Comparison of ENCODE assay signal across 15 cellular contexts in genomic region chr17:78852709-78853111, GRCh38. TPM values are rescaled to one million over a fixed set of nuclear protein-coding genes. Genes with fewer than 3 reads are reported as not detected.
DNase-seq lines count a peak whose midpoint lies in the region; ATAC-seq and TF ChIP-seq lines count a peak whose summit lies in the region.
"Had no signal": no experiment of that assay in that cellular context is flagged by ENCODE, and none has a peak within 500 bp of the region (broad histone marks: within the 10 kb centered on the region; RNA-seq: fewer than 3 reads in every experiment).

No MANE protein-coding gene starts in this region.

- RAD21 ChIA-PET in HCT116 (lab: Charles Lee; ENCODE audit: low non-redundant PET in 1 of 2, low total read pairs in 2 of 2, uncharacterized antibody in 2 of 2, unreplicated experiment in 2 of 2): interaction anchor here in 1 of 2 experiments (0.7 kb wide), 1 partner anchor 201 kb away, joined by 3 read pairs; no protein-coding TSS in a partner anchor

- intact Hi-C loops in HCT116 (cut with micrococcal nuclease): no loop called here
- intact Hi-C loops in testis (cut with DNase I; ENCODE audit: low total_unique reads): no loop called here

- TF ChIP-seq CTCF in HCT116 (IDR thresholded peaks at IDR 0.05 in 2 of 3, conservative IDR thresholded peaks at IDR 0.05 in 1 of 3; ENCODE audit: borderline replicate concordance in 1 of 3, insufficient read depth in 1 of 3, low read depth in 2 of 3, low read length in 2 of 3): peak in 2 of 3 experiments; percentile 47 to 49; a peak in 4 of 6 replicates
- peak; percentile 27 for TF ChIP-seq CTCF in SU-DHL-6 (IDR thresholded peaks at IDR 0.05; ENCODE audit: insufficient read depth, low read length, poor library complexity, severe bottlenecking)
- TF ChIP-seq CTCF in fibroblast of villous mesenchyme (IDR thresholded peaks at IDR 0.05; ENCODE audit: insufficient read depth, low read depth, low read length): peak; percentile 29
- TF ChIP-seq CTCF in testis (IDR thresholded peaks at IDR 0.05): peak in 1 of 3 experiments; percentile 3

- no peaks in the 10 kb centered on the region for H3K79me2 ChIP-seq in HCT116 (ENCODE audit: insufficient read depth, low read length)
- no peaks in the 10 kb centered on the region for H3K79me2 ChIP-seq in SU-DHL-6 (ENCODE audit: insufficient read depth, low read length)

- H3K27me3 Mint-ChIP-seq in activated CD4-positive, alpha-beta memory T cell treated with anti-CD3 and anti-CD28 coated beads, Interleukin-2, amount 10 ng/mL, durations not matched to agents 7 days and 5 days: peaks cover 1% of the 10 kb centered on the region
- H3K27me3 Mint-ChIP-seq: CD4-positive, CD25-positive, alpha-beta regulatory T cell had no signal

- peak; percentile 74 for ATAC-seq in HCT116
- ATAC-seq in HG03342 (IDR thresholded peaks at IDR 0.05; ENCODE audit: unreplicated experiment): no peak

- H3K4me1 ChIP-seq in HCT116 (ENCODE audit: control insufficient read depth in 1 of 2, insufficient read depth in 2 of 2, low read length in 2 of 2): no peaks in the 10 kb centered on the region
- no peaks in the 10 kb centered on the region for H3K4me1 ChIP-seq in testis
- H3K4me1 ChIP-seq: heart left ventricle had no signal

- H3K4me1 Mint-ChIP-seq in activated CD4-positive, alpha-beta memory T cell treated with anti-CD3 and anti-CD28 coated beads, Interleukin-2, amount 10 ng/mL, durations not matched to agents 7 days and 5 days: no peaks in the 10 kb centered on the region
- H3K4me1 Mint-ChIP-seq: CD4-positive, CD25-positive, alpha-beta regulatory T cell had no signal

- H3K9me3 ChIP-seq in HCT116 (ENCODE audit: control insufficient read depth in 1 of 2, insufficient read depth in 1 of 2, low read depth in 1 of 2, low read length in 2 of 2) (no peaks in the 10 kb centered on the region), SU-DHL-6 (ENCODE audit: insufficient read depth, low read length) (no peaks in the 10 kb centered on the region), testis (no peaks in the 10 kb centered on the region)
- H3K9me3 ChIP-seq: heart left ventricle, SK-N-SH had no signal

- TF ChIP-seq POLR2A in HCT116 (IDR thresholded peaks at IDR 0.05; ENCODE audit: borderline replicate concordance, extremely low read depth, insufficient read depth, insufficient read length): no peak
- no peak for TF ChIP-seq POLR2A in testis (IDR thresholded peaks at IDR 0.05)

- CTCF ChIA-PET in HCT116 (lab: Charles Lee): interaction anchor here (0.7 to 3.0 kb wide), 5 partner anchors 11 to 356 kb away, joined by 3 to 18 read pairs (median 4); no protein-coding TSS in a partner anchor
- CTCF ChIA-PET in activated CD4-positive, alpha-beta memory T cell treated with anti-CD3 and anti-CD28 coated beads, Interleukin-2, amount 10 ng/mL, durations not matched to agents 7 days and 5 days (lab: Charles Lee): interaction anchor here (0.6 to 4.6 kb wide), 4 partner anchors 13 to 514 kb away, joined by 3 to 22 read pairs (median 3); no protein-coding TSS in a partner anchor

- POLR2A ChIA-PET in HCT116 (lab: Charles Lee): interaction anchor here (0.8 kb wide), 2 partner anchors 10 to 11 kb away, joined by 3 to 4 read pairs; no protein-coding TSS in a partner anchor
- POLR2A ChIA-PET in activated CD4-positive, alpha-beta memory T cell treated with anti-CD3 and anti-CD28 coated beads, Interleukin-2, amount 10 ng/mL, durations not matched to agents 7 days and 5 days (lab: Charles Lee): no interaction called here

- H3K27me3 ChIP-seq in HCT116 (ENCODE audit: insufficient read depth, low read length) (no peaks in the 10 kb centered on the region), SU-DHL-6 (ENCODE audit: low read length) (no peaks in the 10 kb centered on the region), testis (no peaks in the 10 kb centered on the region)
- H3K27me3 ChIP-seq: heart left ventricle had no signal

- WGBS in testis, 2 donors: 58 to 71% methylated on average over 12 to 16 of the region's 16 CpGs

- H3K4me2 ChIP-seq in HCT116 (ENCODE audit: low read length): no peak overlapping the region
- no peak overlapping the region for H3K4me2 ChIP-seq in SU-DHL-6 (ENCODE audit: low read depth, low read length, poor library complexity, severe bottlenecking)
- H3K4me2 ChIP-seq: SK-N-SH had no signal

- no peak overlapping the region for H3K9ac ChIP-seq in HCT116 (ENCODE audit: low read length)
- H3K9ac ChIP-seq in SU-DHL-6 (ENCODE audit: low read length): no peak overlapping the region
- H3K9ac ChIP-seq: SK-N-SH had no signal

- no peaks in the 10 kb centered on the region for H3K36me3 Mint-ChIP-seq in activated CD4-positive, alpha-beta memory T cell treated with anti-CD3 and anti-CD28 coated beads, Interleukin-2, amount 10 ng/mL, durations not matched to agents 7 days and 5 days (ENCODE audit: low read depth)
- H3K36me3 Mint-ChIP-seq: CD4-positive, CD25-positive, alpha-beta regulatory T cell had no signal

- H4K20me1 ChIP-seq in HCT116 (ENCODE audit: insufficient read depth) (no peaks in the 10 kb centered on the region), SU-DHL-6 (ENCODE audit: low read depth, low read length) (no peaks in the 10 kb centered on the region)

- peak; percentile 39; the same call in 1 of the 2 replicates for TF ChIP-seq RAD21 in HCT116 (IDR thresholded peaks at IDR 0.05; ENCODE audit: low read depth)

- H3K4me3 Mint-ChIP-seq in activated CD4-positive, alpha-beta memory T cell treated with anti-CD3 and anti-CD28 coated beads, Interleukin-2, amount 10 ng/mL, durations not matched to agents 7 days and 5 days: no peak overlapping the region
- H3K4me3 Mint-ChIP-seq: CD4-positive, CD25-positive, alpha-beta regulatory T cell had no signal

- no peak for DNase-seq in HCT116 (ENCODE audit: low read depth, low spot score)
- DNase-seq in fibroblast of villous mesenchyme (ENCODE audit: low read depth): peak; percentile 75
- peak; percentile 60 for DNase-seq in testis
- no peak for DNase-seq in activated CD4-positive, alpha-beta memory T cell treated with anti-CD3 and anti-CD28 coated beads, Interleukin-2, amount 10 ng/mL, durations not matched to agents 7 days and 5 days
- no peak for DNase-seq in middle frontal gyrus (ENCODE audit: extremely low spot score, low spot score)
- DNase-seq: activated effector memory CD4-positive, alpha-beta T cell treated with anti-CD3 and anti-CD28 coated beads, Interleukin-2, amount 50 U/mL, for 16 hours; anterior cingulate cortex; CD4-positive, CD25-positive, alpha-beta regulatory T cell; EL; kidney glomerular epithelial cell; SK-N-SH had no signal

- H3K9me2 ChIP-seq in HCT116 (ENCODE audit: insufficient read depth): no peaks in the 10 kb centered on the region
- no peaks in the 10 kb centered on the region for H3K9me2 ChIP-seq in SU-DHL-6 (replicated peaks; ENCODE audit: insufficient read depth, low read length)
- H3K9me2 ChIP-seq: SK-N-SH had no signal

- no peaks in the 10 kb centered on the region for H3F3A ChIP-seq in SU-DHL-6 (ENCODE audit: insufficient read depth)

- no peak overlapping the region for H3K27ac Mint-ChIP-seq in activated CD4-positive, alpha-beta memory T cell treated with anti-CD3 and anti-CD28 coated beads, Interleukin-2, amount 10 ng/mL, durations not matched to agents 7 days and 5 days

- H3K27ac ChIP-seq in HCT116 (ENCODE audit: low read depth, low read length) (no peak overlapping the region), SU-DHL-6 (ENCODE audit: low read depth, low read length) (no peak overlapping the region), testis (no peak overlapping the region)
- H3K27ac ChIP-seq: coronary artery, heart left ventricle had no signal

- no TSS peak for BruUV-seq in HCT116 (replicated peaks; lab: Mats Ljungman, UMichigan)

- no peak overlapping the region for H3K4me3 ChIP-seq in HCT116 (replicated peaks in 1 of 2; ENCODE audit: low read depth in 1 of 2, low read length in 2 of 2)
- no peak overlapping the region for H3K4me3 ChIP-seq in SU-DHL-6 (ENCODE audit: insufficient read depth, low read length, poor library complexity, severe bottlenecking)
- H3K4me3 ChIP-seq in fibroblast of villous mesenchyme (ENCODE audit: low read depth, low read length): no peak overlapping the region
- no peak overlapping the region for H3K4me3 ChIP-seq in testis
- H3K4me3 ChIP-seq: coronary artery, heart left ventricle had no signal

- H3K9me3 Mint-ChIP-seq in activated CD4-positive, alpha-beta memory T cell treated with anti-CD3 and anti-CD28 coated beads, Interleukin-2, amount 10 ng/mL, durations not matched to agents 7 days and 5 days: no peaks in the 10 kb centered on the region
- H3K9me3 Mint-ChIP-seq: CD4-positive, CD25-positive, alpha-beta regulatory T cell had no signal

- H2AFZ ChIP-seq in HCT116 (ENCODE audit: low read depth, low read length, poor library complexity, severe bottlenecking): no peak overlapping the region
- no peak overlapping the region for H2AFZ ChIP-seq in SU-DHL-6 (ENCODE audit: low read depth, low read length, severe bottlenecking)

- 0 out of 4 replicates have a peak, but pooled peaks cover 0 to 3% of the 10 kb centered on the region in 2 experiments for H3K36me3 ChIP-seq in HCT116 (ENCODE audit: control insufficient read depth in 1 of 2, insufficient read depth in 2 of 2, low read length in 2 of 2)
- H3K36me3 ChIP-seq in SU-DHL-6 (ENCODE audit: low read length): no peaks in the 10 kb centered on the region
- no peaks in the 10 kb centered on the region for H3K36me3 ChIP-seq in testis (ENCODE audit: low read depth, missing control alignments)

TF ChIP-seq in HCT116, 20 proteins besides CTCF, POLR2A, EP300 and RAD21:
- TF ChIP-seq JUND (IDR thresholded peaks at IDR 0.05) (no peak), EGR1 (IDR thresholded peaks at IDR 0.05; ENCODE audit: low read depth) (no peak), EZH2 (IDR thresholded peaks at IDR 0.05) (no peak), CBX3 (IDR thresholded peaks at IDR 0.05; ENCODE audit: low read depth) (no peak), CEBPB (IDR thresholded peaks at IDR 0.05; ENCODE audit: low read depth) (no peak), SRF (IDR thresholded peaks at IDR 0.05; ENCODE audit: low read depth) (no peak), ELF1 (IDR thresholded peaks at IDR 0.05; ENCODE audit: borderline replicate concordance, low read depth) (no peak), POLR2AphosphoS5 (IDR thresholded peaks at IDR 0.05; ENCODE audit: low read depth, low read length) (no peak)

RNA-seq across cellular contexts. Expression of gene USP36, which starts 12.1 kb away (rescaled TPM):
- total RNA-seq in HCT116 (2021; ENCODE audit: unreplicated experiment): 104 TPM
- polyA plus RNA-seq in HCT116 (2012): 61.4 and 63.6 TPM in 2 replicates
- total RNA-seq in fibroblast of villous mesenchyme: 32.4 and 33.5 TPM in 2 replicates
- 10 to 100 TPM; 77.5 to 79.8 TPM for total RNA-seq in testis
- polyA plus RNA-seq in testis (ENCODE audit: insufficient read depth, low read depth, low replicate concordance): 32.8 TPM
- total RNA-seq in activated CD4-positive, alpha-beta memory T cell treated with anti-CD3 and anti-CD28 coated beads, Interleukin-2, amount 10 ng/mL, durations not matched to agents 7 days and 5 days: 10 to 100 TPM; 95.4 to 96.8 TPM

RNA-seq across cellular contexts. Expression of gene CEP295NL, which starts 50.3 kb away (rescaled TPM):
- total RNA-seq in HCT116 (2021; ENCODE audit: unreplicated experiment): 1.9 TPM
- polyA plus RNA-seq in HCT116 (2012): 0.13 and 0.22 TPM in 2 replicates
- 3.9 and 5.6 TPM in 2 replicates for total RNA-seq in fibroblast of villous mesenchyme
- total RNA-seq in testis: 10 to 100 TPM; 32.3 to 77.1 TPM
- polyA plus RNA-seq in testis (ENCODE audit: insufficient read depth, low read depth, low replicate concordance): 100 TPM
- not detected for total RNA-seq in activated CD4-positive, alpha-beta memory T cell treated with anti-CD3 and anti-CD28 coated beads, Interleukin-2, amount 10 ng/mL, durations not matched to agents 7 days and 5 days

Comparison
In these comparisons a context has a peak if more than half of its experiments do, and no peak if none do; other contexts are left out.
1. DNase-seq: peak in fibroblast of villous mesenchyme (single experiment) and testis (single experiment); none in HCT116 (single experiment), activated CD4-positive, alpha-beta memory T cell treated with anti-CD3 and anti-CD28 coated beads, Interleukin-2, amount 10 ng/mL, durations not matched to agents 7 days and 5 days (single experiment) and middle frontal gyrus (single experiment).